8 cellular contexts compared by ENCODE assay signal in the genomic region with DNA sequence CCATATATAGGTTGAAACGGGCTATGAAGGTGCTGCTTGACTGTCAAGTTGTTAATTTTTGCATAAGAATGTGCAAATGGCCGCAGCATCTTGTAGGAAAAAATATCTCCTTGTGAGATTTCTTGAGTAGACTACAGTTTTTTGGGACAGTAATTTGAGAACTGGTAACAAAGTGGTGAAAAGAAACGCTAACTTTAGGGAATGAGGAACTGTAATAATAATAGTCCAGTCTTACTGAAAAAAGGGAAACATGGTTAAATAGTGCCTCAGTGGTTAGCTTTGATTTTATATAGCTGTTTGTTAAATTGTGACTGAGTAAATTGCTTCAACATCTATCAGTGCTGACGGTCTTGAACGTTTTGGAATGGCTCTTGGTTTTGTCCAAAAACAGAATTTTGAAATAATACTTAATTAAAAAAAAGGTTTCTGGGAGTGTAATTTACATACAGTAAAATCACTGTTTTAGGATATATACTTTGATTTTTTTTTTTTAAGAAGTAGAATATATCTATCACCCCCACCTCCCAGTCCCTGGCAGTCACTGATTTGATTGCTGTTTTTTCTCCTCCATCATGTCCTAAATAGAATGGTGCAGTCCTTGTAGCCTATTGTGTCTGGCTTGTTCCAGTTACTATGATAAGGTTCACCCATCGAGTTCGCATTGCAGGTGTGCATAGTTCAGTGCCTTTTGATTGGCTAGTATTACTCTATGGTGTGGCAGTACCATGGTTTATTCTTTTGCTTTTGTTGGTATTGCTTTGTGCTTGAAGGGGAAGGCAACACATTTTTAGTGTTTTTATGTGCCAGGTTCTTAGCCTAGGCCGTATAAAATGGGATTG. TPM values are rescaled to one million over a fixed set of nuclear protein-coding genes. Genes with fewer than 3 reads are reported as not detected.
A peak's percentile ranks its signal among the peaks of the same experiment; 100 is the strongest.
DNase-seq lines count a peak whose midpoint lies in the region; ATAC-seq, FAIRE-seq and TF ChIP-seq lines count a peak whose summit lies in the region.

No MANE protein-coding gene starts in this region.

- H3K27me3 Mint-ChIP-seq in naive B cell = no peaks in the 10 kb centered on the region

- H3K9ac ChIP-seq in MM.1S (ENCODE audit: low read length) = peak overlapping the region; percentile 91; the same call in 1 of the 2 replicates

- H3K4me3 ChIP-seq in BJ (ENCODE audit: low read depth, low read length) (peak overlapping the region; percentile 88), MM.1S (ENCODE audit: low read length) (peak overlapping the region; percentile 74), choroid plexus epithelial cell (ENCODE audit: low read depth, low read length) (peak overlapping the region; percentile 94)

- H3K27me3 ChIP-seq in BJ (ENCODE audit: control insufficient read depth, insufficient read depth, low read length) (no peaks in the 10 kb centered on the region), MM.1S (replicated peaks; ENCODE audit: insufficient read depth, low read length) (no peaks in the 10 kb centered on the region)

- H3K9me3 ChIP-seq in MM.1S (replicated peaks; ENCODE audit: insufficient read depth, low read length) = no peaks in the 10 kb centered on the region

- FAIRE-seq in HTR-8/SVneo (lab: Jason Lieb, UNC) = no peak

- peaks cover 50% of the 10 kb centered on the region for H4K20me1 ChIP-seq in MM.1S (ENCODE audit: insufficient read depth, low read length)

- POLR2A ChIA-PET in BJ (lab: Charles Lee) = no interaction called here

- H3K4me2 ChIP-seq in MM.1S (ENCODE audit: low read depth, low read length) = peak overlapping the region; percentile 96

- H2AFZ ChIP-seq in MM.1S (ENCODE audit: low read length) = no peak overlapping the region

- H3K27ac Mint-ChIP-seq in naive B cell = peak overlapping the region in 5 of 6 donors; percentile 38 to 99 (median 99)

- H3K79me2 ChIP-seq in MM.1S (ENCODE audit: low read length) = peaks cover 77% of the 10 kb centered on the region

- H3K9me2 ChIP-seq in MM.1S (replicated peaks; ENCODE audit: insufficient read depth, low read length) = no peaks in the 10 kb centered on the region

- H3K36me3 Mint-ChIP-seq in naive B cell = peaks cover 7 to 8% of the 10 kb centered on the region in 2 donors

- 0 out of 2 replicates have a peak, but pooled peaks cover 3% of the 10 kb centered on the region for H3K36me3 ChIP-seq in BJ (ENCODE audit: control insufficient read depth, insufficient read depth, low read length)
- peaks cover 10% of the 10 kb centered on the region; the same call in 1 of the 2 replicates for H3K36me3 ChIP-seq in MM.1S (replicated peaks; ENCODE audit: insufficient read depth, low read length)

- no peak overlapping the region for H3K27ac ChIP-seq in MM.1S (ENCODE audit: low read length)

- H3K4me1 Mint-ChIP-seq in naive B cell = peaks cover 50 to 67% (median 63%) of the 10 kb centered on the region in 3 donors

- ATAC-seq in naive B cell (ENCODE audit: low read depth in 2 of 2) (no peak), HG02571 (IDR thresholded peaks at IDR 0.05; ENCODE audit: unreplicated experiment) (no peak)

- H3K9me3 Mint-ChIP-seq in naive B cell = no peaks in the 10 kb centered on the region

- peaks cover 20% of the 10 kb centered on the region for H3F3A ChIP-seq in MM.1S (ENCODE audit: insufficient read depth, low read length)

- TF ChIP-seq CTCF in BJ (IDR thresholded peaks at IDR 0.05; ENCODE audit: insufficient read depth, low read depth, low read length) = no peak
- no peak for TF ChIP-seq CTCF in MM.1S (IDR thresholded peaks at IDR 0.05; ENCODE audit: low read length)
- no peak for TF ChIP-seq CTCF in choroid plexus epithelial cell (conservative IDR thresholded peaks at IDR 0.05; ENCODE audit: low read depth, low read length)

- H3K4me1 ChIP-seq in MM.1S (ENCODE audit: low read length) = peaks cover 34% of the 10 kb centered on the region

- CTCF ChIA-PET in BJ (lab: Yijun Ruan, JAX) = interaction anchor here (0.6 kb wide), 1 partner anchor 430 kb away, joined by 3 read pairs; no protein-coding TSS in a partner anchor

- H3K4me3 Mint-ChIP-seq in naive B cell = peak overlapping the region; percentile 93 to 100 (median 98)

- no peak for DNase-seq in BJ (ENCODE audit: low read depth)
- DNase-seq in MM.1S = peak; percentile 44
- no peak for DNase-seq in choroid plexus epithelial cell (ENCODE audit: low read depth)
- DNase-seq in naive B cell = no peak
- no peak for DNase-seq in NCI-H446 (lab: John Stamatoyannopoulos, UW)
- no peak for DNase-seq in dermis blood vessel endothelial cell
- no peak for DNase-seq in HTR-8/SVneo (ENCODE audit: insufficient read length, low spot score)

RNA-seq across cellular contexts. Expression of gene HAPSTR1, which starts 2.8 kb away (rescaled TPM):
- polyA plus RNA-seq in BJ (2011; rRNA removed) (11.9 and 22.9 TPM in 2 replicates), naive B cell (ENCODE audit: low read depth in 6 of 6) (10 to 100 TPM; 10.1 to 24.8 (median 14.5) TPM)
- 21.8 and 28.1 TPM in 2 replicates for polyA minus RNA-seq in BJ (2011; rRNA and poly(A)+ RNA removed)
- 70.1 and 81.4 TPM in 2 replicates for total RNA-seq in dermis blood vessel endothelial cell
